In genomic region chr4:79083406-79084010, GRCh38 we compare ENCODE assay signal across 1 cellular context.
TF ChIP-seq lines count a peak whose summit lies in the region.

No MANE protein-coding gene starts in this region.

TF ChIP-seq in GM23338, 12 proteins besides CTCF, POLR2A, EP300 and RAD21:
- TF ChIP-seq ZNF462 (CRISPR knock-in tag; IDR thresholded peaks at IDR 0.05): peak; percentile 48; the same call in 1 of the 2 replicates
- no peak for TF ChIP-seq JUNB (IDR thresholded peaks at IDR 0.05; ENCODE audit: unreplicated experiment)
- no peak for TF ChIP-seq NANOG (IDR thresholded peaks at IDR 0.05; ENCODE audit: borderline replicate concordance)
- no peak for TF ChIP-seq ZNF331 (CRISPR knock-in tag; IDR thresholded peaks at IDR 0.05; ENCODE audit: low read depth)
TF ChIP-seq in GM23338: peak in this region for 1.
